20 cellular contexts compared by ENCODE assay signal in the genomic region with DNA sequence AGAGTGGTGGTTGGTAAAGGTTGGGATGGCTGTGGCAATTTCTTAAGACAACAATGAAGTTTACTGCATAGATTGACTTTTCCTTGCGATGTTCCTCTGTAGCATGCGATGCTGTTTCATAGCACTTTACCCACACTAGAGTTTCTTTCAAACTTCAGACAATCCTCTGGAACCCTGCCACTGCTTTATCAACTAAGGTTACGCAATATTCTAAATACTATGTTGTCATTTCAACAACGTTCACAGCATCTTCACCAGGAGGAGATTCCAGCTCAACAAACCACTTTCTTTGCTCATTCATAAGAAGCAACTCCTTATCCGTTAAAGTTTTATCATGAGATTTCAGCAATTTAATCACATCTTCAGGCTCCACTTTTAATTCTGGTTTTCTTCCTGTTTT.
DNase-seq lines count a peak whose midpoint lies in the region; ATAC-seq, FAIRE-seq and TF ChIP-seq lines count a peak whose summit lies in the region.
"Had no signal": no experiment of that assay in that cellular context is flagged by ENCODE, and none has a peak within 500 bp of the region (broad histone marks: within the 10 kb centered on the region; RNA-seq: fewer than 3 reads in every experiment).

No MANE protein-coding gene starts in this region.

- no peak overlapping the region for H3K9ac ChIP-seq in SK-N-MC (ENCODE audit: insufficient read length)
- H3K9ac ChIP-seq: BLaER1 had no signal

- H3K36me3 ChIP-seq in A673 (ENCODE audit: insufficient read depth, low read length, poor library complexity, severe bottlenecking) (no peaks in the 10 kb centered on the region), GM23338 (ENCODE audit: insufficient read depth) (no peaks in the 10 kb centered on the region), SK-N-MC (ENCODE audit: insufficient read depth, low read length) (no peaks in the 10 kb centered on the region)
- H3K36me3 ChIP-seq: BLaER1 had no signal

- no peak overlapping the region for H3K27ac Mint-ChIP-seq in GM23338
- H3K27ac Mint-ChIP-seq: B cell; CD4-positive, alpha-beta T cell; CD8-positive, alpha-beta memory T cell; H9 had no signal

- H3F3A ChIP-seq in GM23338 (replicated peaks; ENCODE audit: low read depth), result no peaks in the 10 kb centered on the region

- POLR2A ChIA-PET in A673 (lab: Charles Lee; ENCODE audit: low non-redundant PET), result no interaction called here

- DNase-seq in A673 (ENCODE audit: low spot score) (peak; percentile 4), GM23338 (ENCODE audit: low spot score) (no peak), SK-N-MC (ENCODE audit: low read depth, low spot score) (peak; percentile 3), fibroblast of pulmonary artery (ENCODE audit: low read depth) (peak; percentile 2), left lobe of liver (ENCODE audit: low spot score) (no peak), GM12892 (ENCODE audit: insufficient read length) (no peak), posterior vena cava (ENCODE audit: low spot score) (no peak)
- DNase-seq: CD4-positive, alpha-beta T cell; CD8-positive, alpha-beta memory T cell; DMS 273 treated with DMSO at 0.1 percent for 48 hours; DMS79; EL; GDM1; H9 had no signal

- no peaks in the 10 kb centered on the region for H3K79me2 ChIP-seq in GM23338 (replicated peaks; ENCODE audit: insufficient read depth)

- no peak for TF ChIP-seq POLR2A in GM12892 (IDR thresholded peaks at IDR 0.05; ENCODE audit: low read depth, low read length)

- H3K27me3 ChIP-seq in A673 (replicated peaks; ENCODE audit: insufficient read depth, low read depth, low read length, poor library complexity), result peaks cover 14% of the 10 kb centered on the region
- H3K27me3 ChIP-seq in GM23338 (ENCODE audit: insufficient read depth), result no peaks in the 10 kb centered on the region
- H3K27me3 ChIP-seq: BLaER1 had no signal

- FAIRE-seq in GM12892 (lab: Jason Lieb, UNC), result no peak
- FAIRE-seq: D721Med, GM12878 had no signal

- H3K27ac ChIP-seq in A673 (ENCODE audit: low read depth, low read length, poor library complexity, severe bottlenecking) (no peak overlapping the region), GM23338 (ENCODE audit: low read depth) (no peak overlapping the region), SK-N-MC (no peak overlapping the region)
- H3K27ac ChIP-seq: BLaER1, C4-2B had no signal

- intact Hi-C loops in A673 (cut with micrococcal nuclease; ENCODE audit: unreplicated experiment), result no loop called here
- intact Hi-C loops in posterior vena cava (cut with DNase I), result no loop called here

- BruUV-seq in A673 (replicated peaks; lab: Mats Ljungman, UMichigan), result no TSS peak

- no peak overlapping the region for H3K4me3 ChIP-seq in A673 (ENCODE audit: low read depth, low read length, poor library complexity, severe bottlenecking)
- H3K4me3 ChIP-seq in GM23338, result no peak overlapping the region
- H3K4me3 ChIP-seq in SK-N-MC, result no peak overlapping the region
- H3K4me3 ChIP-seq in fibroblast of pulmonary artery (replicated peaks; ENCODE audit: low read depth, low read length), result no peak overlapping the region
- H3K4me3 ChIP-seq: BLaER1, GM12878 had no signal

- H3K36me3 Mint-ChIP-seq in GM23338 (ENCODE audit: low read depth), result no peaks in the 10 kb centered on the region
- H3K36me3 Mint-ChIP-seq: CD8-positive, alpha-beta memory T cell had no signal

- H3K4me1 ChIP-seq in A673 (ENCODE audit: insufficient read depth, low read length, poor library complexity, severe bottlenecking) (no peaks in the 10 kb centered on the region), GM23338 (ENCODE audit: insufficient read depth) (no peaks in the 10 kb centered on the region)
- H3K4me1 ChIP-seq: BLaER1 had no signal

- H3K9me2 ChIP-seq in GM23338 (ENCODE audit: insufficient read depth), result no peaks in the 10 kb centered on the region

- H4K20me1 ChIP-seq in GM23338 (replicated peaks; ENCODE audit: insufficient read depth), result no peaks in the 10 kb centered on the region
- H4K20me1 ChIP-seq: BLaER1 had no signal

- TF ChIP-seq CTCF in A673 (conservative IDR thresholded peaks at IDR 0.05; ENCODE audit: low read depth, low read length) (no peak), GM23338 (conservative IDR thresholded peaks at IDR 0.05; ENCODE audit: low read depth in 2 of 2) (no peak), fibroblast of pulmonary artery (IDR thresholded peaks at IDR 0.05; ENCODE audit: low read length, missing control alignments) (no peak)

- no peak overlapping the region for H3K4me3 Mint-ChIP-seq in GM23338
- H3K4me3 Mint-ChIP-seq: B cell; CD4-positive, alpha-beta T cell; CD8-positive, alpha-beta memory T cell; H9 had no signal

- ATAC-seq in GM23338 (no peak), left lobe of liver (no peak)
- ATAC-seq: GM12878, HCT116 had no signal

- H3K4me1 Mint-ChIP-seq in GM23338, result peaks cover 7% of the 10 kb centered on the region; the same call in 1 of the 3 replicates
- H3K4me1 Mint-ChIP-seq: B cell; CD8-positive, alpha-beta memory T cell had no signal

- CTCF ChIA-PET in A673 (lab: Charles Lee), result no interaction called here

- H2AFZ ChIP-seq in GM23338, result peak overlapping the region; percentile 52; the same call in 1 of the 2 replicates

- no peaks in the 10 kb centered on the region for H3K9me3 Mint-ChIP-seq in GM23338
- H3K9me3 Mint-ChIP-seq: H9 had no signal

- H3K4me2 ChIP-seq in GM23338, result no peak overlapping the region
- H3K4me2 ChIP-seq: BLaER1 had no signal

- H3K9me3 ChIP-seq in A673 (ENCODE audit: low read depth, low read length, poor library complexity, severe bottlenecking), result no peaks in the 10 kb centered on the region
- no peaks in the 10 kb centered on the region for H3K9me3 ChIP-seq in SK-N-MC (ENCODE audit: low read depth, low read length)
- H3K9me3 ChIP-seq: BLaER1 had no signal

- no peaks in the 10 kb centered on the region for H3K27me3 Mint-ChIP-seq in GM23338 (ENCODE audit: insufficient read depth, low read depth, poor library complexity)
- H3K27me3 Mint-ChIP-seq: B cell; CD4-positive, alpha-beta T cell; CD8-positive, alpha-beta memory T cell had no signal

TF ChIP-seq in GM23338, 12 proteins besides CTCF, POLR2A, EP300 and RAD21 (continues in another document):
- TF ChIP-seq JUNB (IDR thresholded peaks at IDR 0.05; ENCODE audit: unreplicated experiment) (no peak), CREB1 (CRISPR knock-in tag; IDR thresholded peaks at IDR 0.05; ENCODE audit: low read depth) (no peak)
- TF ChIP-seq, protein P1, sequence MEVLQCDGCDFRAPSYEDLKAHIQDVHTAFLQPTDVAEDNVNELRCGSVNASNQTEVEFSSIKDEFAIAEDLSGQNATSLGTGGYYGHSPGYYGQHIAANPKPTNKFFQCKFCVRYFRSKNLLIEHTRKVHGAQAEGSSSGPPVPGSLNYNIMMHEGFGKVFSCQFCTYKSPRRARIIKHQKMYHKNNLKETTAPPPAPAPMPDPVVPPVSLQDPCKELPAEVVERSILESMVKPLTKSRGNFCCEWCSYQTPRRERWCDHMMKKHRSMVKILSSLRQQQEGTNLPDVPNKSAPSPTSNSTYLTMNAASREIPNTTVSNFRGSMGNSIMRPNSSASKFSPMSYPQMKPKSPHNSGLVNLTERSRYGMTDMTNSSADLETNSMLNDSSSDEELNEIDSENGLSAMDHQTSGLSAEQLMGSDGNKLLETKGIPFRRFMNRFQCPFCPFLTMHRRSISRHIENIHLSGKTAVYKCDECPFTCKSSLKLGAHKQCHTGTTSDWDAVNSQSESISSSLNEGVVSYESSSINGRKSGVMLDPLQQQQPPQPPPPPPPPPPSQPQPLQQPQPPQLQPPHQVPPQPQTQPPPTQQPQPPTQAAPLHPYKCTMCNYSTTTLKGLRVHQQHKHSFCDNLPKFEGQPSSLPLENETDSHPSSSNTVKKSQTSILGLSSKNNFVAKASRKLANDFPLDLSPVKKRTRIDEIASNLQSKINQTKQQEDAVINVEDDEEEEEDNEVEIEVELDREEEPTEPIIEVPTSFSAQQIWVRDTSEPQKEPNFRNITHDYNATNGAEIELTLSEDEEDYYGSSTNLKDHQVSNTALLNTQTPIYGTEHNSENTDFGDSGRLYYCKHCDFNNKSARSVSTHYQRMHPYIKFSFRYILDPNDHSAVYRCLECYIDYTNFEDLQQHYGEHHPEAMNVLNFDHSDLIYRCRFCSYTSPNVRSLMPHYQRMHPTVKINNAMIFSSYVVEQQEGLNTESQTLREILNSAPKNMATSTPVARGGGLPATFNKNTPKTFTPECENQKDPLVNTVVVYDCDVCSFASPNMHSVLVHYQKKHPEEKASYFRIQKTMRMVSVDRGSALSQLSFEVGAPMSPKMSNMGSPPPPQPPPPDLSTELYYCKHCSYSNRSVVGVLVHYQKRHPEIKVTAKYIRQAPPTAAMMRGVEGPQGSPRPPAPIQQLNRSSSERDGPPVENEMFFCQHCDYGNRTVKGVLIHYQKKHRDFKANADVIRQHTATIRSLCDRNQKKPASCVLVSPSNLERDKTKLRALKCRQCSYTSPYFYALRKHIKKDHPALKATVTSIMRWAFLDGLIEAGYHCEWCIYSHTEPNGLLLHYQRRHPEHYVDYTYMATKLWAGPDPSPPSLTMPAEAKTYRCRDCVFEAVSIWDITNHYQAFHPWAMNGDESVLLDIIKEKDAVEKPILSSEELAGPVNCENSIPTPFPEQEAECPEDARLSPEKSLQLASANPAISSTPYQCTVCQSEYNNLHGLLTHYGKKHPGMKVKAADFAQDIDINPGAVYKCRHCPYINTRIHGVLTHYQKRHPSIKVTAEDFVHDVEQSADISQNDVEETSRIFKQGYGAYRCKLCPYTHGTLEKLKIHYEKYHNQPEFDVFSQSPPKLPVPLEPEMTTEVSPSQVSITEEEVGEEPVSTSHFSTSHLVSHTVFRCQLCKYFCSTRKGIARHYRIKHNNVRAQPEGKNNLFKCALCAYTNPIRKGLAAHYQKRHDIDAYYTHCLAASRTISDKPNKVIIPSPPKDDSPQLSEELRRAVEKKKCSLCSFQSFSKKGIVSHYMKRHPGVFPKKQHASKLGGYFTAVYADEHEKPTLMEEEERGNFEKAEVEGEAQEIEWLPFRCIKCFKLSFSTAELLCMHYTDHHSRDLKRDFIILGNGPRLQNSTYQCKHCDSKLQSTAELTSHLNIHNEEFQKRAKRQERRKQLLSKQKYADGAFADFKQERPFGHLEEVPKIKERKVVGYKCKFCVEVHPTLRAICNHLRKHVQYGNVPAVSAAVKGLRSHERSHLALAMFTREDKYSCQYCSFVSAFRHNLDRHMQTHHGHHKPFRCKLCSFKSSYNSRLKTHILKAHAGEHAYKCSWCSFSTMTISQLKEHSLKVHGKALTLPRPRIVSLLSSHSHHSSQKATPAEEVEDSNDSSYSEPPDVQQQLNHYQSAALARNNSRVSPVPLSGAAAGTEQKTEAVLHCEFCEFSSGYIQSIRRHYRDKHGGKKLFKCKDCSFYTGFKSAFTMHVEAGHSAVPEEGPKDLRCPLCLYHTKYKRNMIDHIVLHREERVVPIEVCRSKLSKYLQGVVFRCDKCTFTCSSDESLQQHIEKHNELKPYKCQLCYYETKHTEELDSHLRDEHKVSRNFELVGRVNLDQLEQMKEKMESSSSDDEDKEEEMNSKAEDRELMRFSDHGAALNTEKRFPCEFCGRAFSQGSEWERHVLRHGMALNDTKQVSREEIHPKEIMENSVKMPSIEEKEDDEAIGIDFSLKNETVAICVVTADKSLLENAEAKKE (CRISPR knock-in tag; IDR thresholded peaks at IDR 0.05), result no peak

Comparison
In these comparisons a context has a peak if more than half of its experiments do, and no peak if none do; other contexts are left out.
1. DNase-seq: peak in A673 (single experiment), SK-N-MC (single experiment) and fibroblast of pulmonary artery (single experiment); none in GM23338 (single experiment), left lobe of liver (single experiment), GM12892 (single experiment) and posterior vena cava (single experiment).